Comparison of ENCODE assay signal across 29 cellular contexts in the genomic region with DNA sequence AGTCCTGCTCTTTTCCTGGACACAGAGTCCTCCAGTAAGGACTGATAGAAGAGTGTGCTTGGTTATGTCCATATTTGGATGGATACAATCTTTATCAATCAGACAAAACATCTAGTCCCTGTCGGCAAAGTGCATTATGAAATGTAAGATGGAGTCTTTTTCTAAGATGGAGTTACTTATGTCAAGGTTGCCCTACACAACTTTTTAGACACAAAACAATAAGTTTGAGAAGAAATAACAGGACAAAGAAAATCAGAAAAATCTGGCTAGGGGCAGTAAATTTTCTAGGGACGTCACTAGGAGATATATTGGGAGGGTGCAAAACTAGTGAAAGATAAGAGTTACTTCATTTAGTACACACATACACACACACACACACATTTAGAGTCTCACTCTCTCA.
"Had no signal": no experiment of that assay in that cellular context is flagged by ENCODE, and none has a peak within 500 bp of the region (broad histone marks: within the 10 kb centered on the region; RNA-seq: fewer than 3 reads in every experiment).

No MANE protein-coding gene starts in this region.

- H3K4me1 Mint-ChIP-seq: stimulated activated effector memory CD8-positive, alpha-beta T cell treated with anti-CD3 and anti-CD28 coated beads, Interleukin-12 subunit alpha, Interleukin-12 subunit beta, amount 100 ng/mL, for 72 hours had no signal

- H3K27ac Mint-ChIP-seq: naive thymus-derived CD8-positive, alpha-beta T cell; natural killer cell treated with Interleukin-12 subunit alpha and Interleukin-12 subunit beta and Interleukin-15 and Interleukin-18, amount 100 ng/mL, for 72 hours; nephron progenitor cell; progenitor cell of endocrine pancreas; stimulated activated effector memory CD8-positive, alpha-beta T cell treated with anti-CD3 and anti-CD28 coated beads, Interleukin-12 subunit alpha, Interleukin-12 subunit beta, amount 100 ng/mL, for 72 hours; stimulated activated naive B cell treated with anti-CD40 and anti-IgM and Interleukin-4, amounts not matched to agents 10 μg/mL and 1 μg/mL and 100 μg/mL, for 72 hours; stimulated activated naive CD8-positive, alpha-beta T cell treated with anti-CD3 and anti-CD28 coated beads, Interleukin-15, Interleukin-2, amounts not matched to agents 100 ng/mL and 50 ng/mL, for 24 hours; type B pancreatic cell had no signal

- H3K4me3 ChIP-seq: ovary, psoas muscle, right lobe of liver, sigmoid colon, stomach, thoracic aorta, thyroid gland, tibial nerve, upper lobe of right lung, uterus had no signal

- H3K27me3 Mint-ChIP-seq: naive thymus-derived CD8-positive, alpha-beta T cell; progenitor cell of endocrine pancreas; stimulated activated naive B cell treated with anti-CD40 and anti-IgM and Interleukin-4, amounts not matched to agents 10 μg/mL and 1 μg/mL and 100 μg/mL, for 72 hours; stimulated activated naive CD8-positive, alpha-beta T cell treated with anti-CD3 and anti-CD28 coated beads, Interleukin-15, Interleukin-2, amounts not matched to agents 100 ng/mL and 50 ng/mL, for 24 hours; type B pancreatic cell had no signal

- H3K9ac ChIP-seq: parathyroid adenoma had no signal

- H3K79me2 ChIP-seq: parathyroid adenoma had no signal

- H3K9me3 ChIP-seq: ovary, psoas muscle, right lobe of liver, sigmoid colon, stomach, thoracic aorta, thyroid gland, upper lobe of right lung, uterus had no signal

- H3K27me3 ChIP-seq: ovary, right lobe of liver, sigmoid colon, stomach, thyroid gland, tibial nerve, upper lobe of right lung, uterus had no signal

- H2AFZ ChIP-seq: parathyroid adenoma had no signal

- H3K4me3 Mint-ChIP-seq: naive thymus-derived CD8-positive, alpha-beta T cell; natural killer cell treated with Interleukin-12 subunit alpha and Interleukin-12 subunit beta and Interleukin-15 and Interleukin-18, amount 100 ng/mL, for 72 hours; nephron progenitor cell; neural crest cell; stimulated activated effector memory CD8-positive, alpha-beta T cell treated with anti-CD3 and anti-CD28 coated beads, Interleukin-12 subunit alpha, Interleukin-12 subunit beta, amount 100 ng/mL, for 72 hours; stimulated activated naive B cell treated with anti-CD40 and anti-IgM and Interleukin-4, amounts not matched to agents 10 μg/mL and 1 μg/mL and 100 μg/mL, for 72 hours; stimulated activated naive CD8-positive, alpha-beta T cell treated with anti-CD3 and anti-CD28 coated beads, Interleukin-15, Interleukin-2, amounts not matched to agents 100 ng/mL and 50 ng/mL, for 24 hours; type B pancreatic cell had no signal

- H3K36me3 ChIP-seq: ovary, right lobe of liver, sigmoid colon, stomach, thoracic aorta, thyroid gland, tibial nerve, upper lobe of right lung, uterus had no signal

- H3K36me3 Mint-ChIP-seq: natural killer cell treated with Interleukin-12 subunit alpha and Interleukin-12 subunit beta and Interleukin-15 and Interleukin-18, amount 100 ng/mL, for 72 hours; type B pancreatic cell had no signal

- H3K27ac ChIP-seq: ovary, parathyroid adenoma, psoas muscle, right lobe of liver, sigmoid colon, stomach, thoracic aorta, thyroid gland, tibial nerve, upper lobe of right lung, uterus had no signal

- DNase-seq: naive thymus-derived CD8-positive, alpha-beta T cell; nephron progenitor cell; occipital lobe; ovary; posterior cingulate gyrus; psoas muscle; right cardiac atrium; right lobe of liver; sigmoid colon; small intestine; stimulated activated CD4-positive, alpha-beta T cell treated with anti-CD3 and anti-CD28 coated beads, Interleukin-15, amount 100 ng/mL, for 24 hours; stimulated activated CD4-positive, alpha-beta T cell treated with anti-CD3 and anti-CD28 coated beads, Interleukin-2, amount 100 ng/mL, for 24 hours; stimulated activated CD4-positive, alpha-beta T cell treated with anti-CD3 and anti-CD28 coated beads, Interleukin-2, amount 100 ng/mL, for 48 hours; stimulated activated CD4-positive, alpha-beta T cell treated with anti-CD3 and anti-CD28 coated beads, Interleukin-4, amount 100 ng/mL, for 24 hours; stimulated activated naive B cell treated with anti-CD40 and anti-IgM and Interleukin-4, amounts not matched to agents 10 μg/mL and 1 μg/mL and 100 μg/mL, for 72 hours; stimulated activated naive CD4-positive, alpha-beta T cell treated with Interleukin-2 at 50 U/mL for 16 hours; stomach; thyroid gland; upper lobe of right lung; uterus had no signal

- ATAC-seq: naive thymus-derived CD8-positive, alpha-beta T cell; natural killer cell treated with Interleukin-12 subunit alpha and Interleukin-12 subunit beta and Interleukin-15 and Interleukin-18, amount 100 ng/mL, for 72 hours; psoas muscle; right cardiac atrium; right lobe of liver; stimulated activated effector memory CD8-positive, alpha-beta T cell treated with anti-CD3 and anti-CD28 coated beads, Interleukin-12 subunit alpha, Interleukin-12 subunit beta, amount 100 ng/mL, for 72 hours; stimulated activated naive B cell treated with anti-CD40 and anti-IgM and Interleukin-4, amounts not matched to agents 10 μg/mL and 1 μg/mL and 100 μg/mL, for 72 hours; upper lobe of right lung had no signal

- H3K9me3 Mint-ChIP-seq: naive thymus-derived CD8-positive, alpha-beta T cell; natural killer cell treated with Interleukin-12 subunit alpha and Interleukin-12 subunit beta and Interleukin-15 and Interleukin-18, amount 100 ng/mL, for 72 hours; stimulated activated effector memory CD8-positive, alpha-beta T cell treated with anti-CD3 and anti-CD28 coated beads, Interleukin-12 subunit alpha, Interleukin-12 subunit beta, amount 100 ng/mL, for 72 hours; stimulated activated naive CD8-positive, alpha-beta T cell treated with anti-CD3 and anti-CD28 coated beads, Interleukin-15, Interleukin-2, amounts not matched to agents 100 ng/mL and 50 ng/mL, for 24 hours; type B pancreatic cell had no signal

- H3K4me1 ChIP-seq: parathyroid adenoma, psoas muscle, sigmoid colon, stomach, thyroid gland, tibial nerve, upper lobe of right lung, uterus had no signal

- FAIRE-seq: small intestine had no signal
